Comparison of ENCODE assay signal across 9 cellular contexts in genomic region chr9:33852216-33852826, GRCh38. TPM values are rescaled to one million over a fixed set of nuclear protein-coding genes. Genes with fewer than 3 reads are reported as not detected.
A peak's percentile ranks its signal among the peaks of the same experiment; 100 is the strongest.
DNase-seq lines count a peak whose midpoint lies in the region; ATAC-seq and TF ChIP-seq lines count a peak whose summit lies in the region.
"Had no signal": no experiment of that assay in that cellular context is flagged by ENCODE, and none has a peak within 500 bp of the region (broad histone marks: within the 10 kb centered on the region; RNA-seq: fewer than 3 reads in every experiment).

No MANE protein-coding gene starts in this region.

- H3K36me3 ChIP-seq in CD8-positive, alpha-beta memory T cell (ENCODE audit: insufficient read depth, low read length) = no peaks in the 10 kb centered on the region
- H3K36me3 ChIP-seq in smooth muscle cell (ENCODE audit: low read depth) = no peaks in the 10 kb centered on the region

- peaks cover 100% of the 10 kb centered on the region for H3K79me2 ChIP-seq in smooth muscle cell (ENCODE audit: low read depth)

- H3K4me3 Mint-ChIP-seq in CD8-positive, alpha-beta memory T cell = no peak overlapping the region
- no peak overlapping the region for H3K4me3 Mint-ChIP-seq in MCF 10A (ENCODE audit: unreplicated experiment)

- no peak overlapping the region for H3K4me3 ChIP-seq in CD8-positive, alpha-beta memory T cell (ENCODE audit: low read length)
- no peak overlapping the region for H3K4me3 ChIP-seq in smooth muscle cell

- peak; percentile 74 for TF ChIP-seq CTCF in MCF 10A (IDR thresholded peaks at IDR 0.05; ENCODE audit: unreplicated experiment)
- TF ChIP-seq CTCF in smooth muscle cell (IDR thresholded peaks at IDR 0.05; ENCODE audit: borderline replicate concordance, insufficient read depth, poor library complexity, severe bottlenecking) = peak; percentile 30

- no peaks in the 10 kb centered on the region for H3K9me3 ChIP-seq in CD8-positive, alpha-beta memory T cell (ENCODE audit: low read length)
- no peaks in the 10 kb centered on the region for H3K9me3 ChIP-seq in smooth muscle cell (replicated peaks; ENCODE audit: low read depth)

- H2AFZ ChIP-seq in smooth muscle cell (ENCODE audit: low read depth) = no peak overlapping the region

- H4K20me1 ChIP-seq in smooth muscle cell (ENCODE audit: low read depth) = peaks cover 100% of the 10 kb centered on the region

- no TSS peak for BruUV-seq in MCF 10A (replicated peaks; lab: Mats Ljungman, UMichigan)

- peaks cover 0 to 7% (median 0%) of the 10 kb centered on the region in 3 donors for H3K36me3 Mint-ChIP-seq in CD8-positive, alpha-beta memory T cell
- no peaks in the 10 kb centered on the region for H3K36me3 Mint-ChIP-seq in MCF 10A (ENCODE audit: insufficient read depth, unreplicated experiment)

- H3K4me2 ChIP-seq in smooth muscle cell = no peak overlapping the region

- peaks cover 8% of the 10 kb centered on the region for H3K4me1 ChIP-seq in CD8-positive, alpha-beta memory T cell (ENCODE audit: insufficient read depth, low read length)
- H3K4me1 ChIP-seq in smooth muscle cell (ENCODE audit: low read depth) = peaks cover 6% of the 10 kb centered on the region

- H3K9ac ChIP-seq in smooth muscle cell (ENCODE audit: low read depth) = no peak overlapping the region

- no peak overlapping the region for H3K27ac ChIP-seq in CD8-positive, alpha-beta memory T cell (ENCODE audit: low read depth, low read length)
- no peak overlapping the region for H3K27ac ChIP-seq in smooth muscle cell (ENCODE audit: low read depth)

- no peaks in the 10 kb centered on the region for H3K27me3 ChIP-seq in CD8-positive, alpha-beta memory T cell (ENCODE audit: insufficient read depth, low read length, poor library complexity, severe bottlenecking)
- H3K27me3 ChIP-seq in smooth muscle cell (ENCODE audit: low read depth) = no peaks in the 10 kb centered on the region

- peak overlapping the region in 3 of 8 donors; percentile 9 to 31 (median 29) for H3K27ac Mint-ChIP-seq in CD8-positive, alpha-beta memory T cell
- H3K27ac Mint-ChIP-seq in MCF 10A (ENCODE audit: low read depth, unreplicated experiment) = no peak overlapping the region

- H3K4me1 Mint-ChIP-seq in CD8-positive, alpha-beta memory T cell = peaks cover 30 to 68% (median 46%) of the 10 kb centered on the region in 3 donors
- peaks cover 12% of the 10 kb centered on the region for H3K4me1 Mint-ChIP-seq in MCF 10A (ENCODE audit: insufficient read depth, unreplicated experiment)

- peaks cover 14% of the 10 kb centered on the region for H3F3A ChIP-seq in smooth muscle cell (ENCODE audit: low read depth)

- CTCF ChIA-PET in CD8-positive, alpha-beta memory T cell (lab: Charles Lee) = interaction anchor here (0.6 to 4.2 kb wide), 4 partner anchors 19 to 45 kb away, joined by 3 to 49 read pairs (median 3); no protein-coding TSS in a partner anchor
- CTCF ChIA-PET in MCF 10A (lab: Yijun Ruan, JAX) = interaction anchor here (0.7 to 8.4 kb wide), 16 partner anchors 9 to 227 kb away, joined by 3 to 132 read pairs (median 4); partner anchors contain the start of gene UBE2R2

- H3K27me3 Mint-ChIP-seq in CD8-positive, alpha-beta memory T cell = no peaks in the 10 kb centered on the region
- no peaks in the 10 kb centered on the region for H3K27me3 Mint-ChIP-seq in MCF 10A (ENCODE audit: insufficient read depth, unreplicated experiment)

- intact Hi-C loops in MCF 10A (cut with micrococcal nuclease) = loop anchor here (1.0 to 5.0 kb wide), 4 partner anchors 39 to 230 kb away; no protein-coding TSS in a partner anchor

- peak; percentile 32 to 69 (median 42) for DNase-seq in CD8-positive, alpha-beta memory T cell
- DNase-seq in HK-2 (ENCODE audit: unreplicated experiment) (peak; percentile 7), T-helper 9 cell (peak; percentile 50), MCF 10A (ENCODE audit: unreplicated experiment) (peak; percentile 76), iPS-NIHi7 (ENCODE audit: extremely low spot score) (peak; percentile 43), smooth muscle cell (lab: John Stamatoyannopoulos, UW; ENCODE audit: unreplicated experiment) (no peak), HuH-7.5 (ENCODE audit: low spot score) (no peak)

- 95% methylated on average over 8 of the region's 8 CpGs for WGBS in smooth muscle cell (ENCODE audit: low lambda C conversion rate)

- POLR2A ChIA-PET in CD8-positive, alpha-beta memory T cell (lab: Charles Lee) = interaction anchor here (1.0 kb wide), 1 partner anchor 39 kb away, joined by 3 read pairs; no protein-coding TSS in a partner anchor
- POLR2A ChIA-PET in MCF 10A (lab: Yijun Ruan, JAX) = interaction anchor here (0.7 to 7.4 kb wide), 5 partner anchors 34 to 223 kb away, joined by 3 to 56 read pairs (median 4); partner anchors contain the start of gene UBE2R2

- no peak for ATAC-seq in GM18517 (IDR thresholded peaks at IDR 0.05; ENCODE audit: unreplicated experiment)

- H3K9me3 Mint-ChIP-seq in CD8-positive, alpha-beta memory T cell = no peaks in the 10 kb centered on the region
- no peaks in the 10 kb centered on the region for H3K9me3 Mint-ChIP-seq in MCF 10A (ENCODE audit: unreplicated experiment)

RNA-seq across cellular contexts. Expression of gene UBE2R2, which starts 35.4 kb away (rescaled TPM):
- 10 to 100 TPM; 28.8 to 30.3 TPM for total RNA-seq in CD8-positive, alpha-beta memory T cell
- 18.0 TPM for polyA plus RNA-seq in CD8-positive, alpha-beta memory T cell
- total RNA-seq in MCF 10A (2022) (33.8 and 41.6 TPM in 2 replicates), smooth muscle cell (39.1 and 43.5 TPM in 2 replicates)
- polyA plus RNA-seq in smooth muscle cell = 43.2 and 44.2 TPM in 2 replicates

RNA-seq across cellular contexts. Expression of gene PRSS3, which starts 57.0 kb away (rescaled TPM):
- total RNA-seq in CD8-positive, alpha-beta memory T cell = under 1 TPM; 0.72 to 0.84 TPM
- polyA plus RNA-seq in CD8-positive, alpha-beta memory T cell = not detected
- 0.74 and 1.4 TPM in 2 replicates for total RNA-seq in MCF 10A (2022)
- total RNA-seq in smooth muscle cell = not detected in 2 replicates
- polyA plus RNA-seq in smooth muscle cell = not detected in 2 replicates
- total RNA-seq: urinary bladder had no signal

Comparison
In these comparisons a context has a peak if more than half of its experiments do, and no peak if none do; other contexts are left out.
1. DNase-seq: peak in CD8-positive, alpha-beta memory T cell (5 of 5), HK-2 (single experiment), T-helper 9 cell (single experiment), MCF 10A (single experiment) and iPS-NIHi7 (single experiment); none in smooth muscle cell (single experiment) and HuH-7.5 (single experiment).